1 cellular context compared by ENCODE assay signal in genomic region chr17:8125196-8125946, GRCh38.
TF ChIP-seq lines count a peak whose summit lies in the region.

No MANE protein-coding gene starts in this region.

TF ChIP-seq in HepG2, 621 proteins besides CTCF, POLR2A, EP300 and RAD21 (continued from another document and continues in another):
- no peak for TF ChIP-seq ZNF251 (CRISPR knock-in tag; IDR thresholded peaks at IDR 0.05)
- TF ChIP-seq CAMTA2 (CRISPR knock-in tag; IDR thresholded peaks at IDR 0.05; ENCODE audit: borderline replicate concordance): no peak
- no peak for TF ChIP-seq ARID2 (CRISPR knock-in tag; IDR thresholded peaks at IDR 0.05; ENCODE audit: borderline replicate concordance)
- peak; percentile 54; the same call in 1 of the 2 replicates for TF ChIP-seq RXRB (CRISPR knock-in tag; IDR thresholded peaks at IDR 0.05; ENCODE audit: borderline replicate concordance)
- no peak for TF ChIP-seq PHF20 (CRISPR knock-in tag; IDR thresholded peaks at IDR 0.05)
- no peak for TF ChIP-seq ZSCAN29 (CRISPR knock-in tag; conservative IDR thresholded peaks at IDR 0.05)
- TF ChIP-seq PHF8 (CRISPR knock-in tag; IDR thresholded peaks at IDR 0.05): peak; percentile 46; the same call in 1 of the 2 replicates
- peak; percentile 63 for TF ChIP-seq TAF15 (IDR thresholded peaks at IDR 0.05; ENCODE audit: low read depth, low read length, poor library complexity, severe bottlenecking)
- TF ChIP-seq SPEN (CRISPR knock-in tag; IDR thresholded peaks at IDR 0.05; ENCODE audit: low read depth): no peak
- no peak for TF ChIP-seq ELF1 (CRISPR knock-in tag; IDR thresholded peaks at IDR 0.05)
- TF ChIP-seq, protein P1, sequence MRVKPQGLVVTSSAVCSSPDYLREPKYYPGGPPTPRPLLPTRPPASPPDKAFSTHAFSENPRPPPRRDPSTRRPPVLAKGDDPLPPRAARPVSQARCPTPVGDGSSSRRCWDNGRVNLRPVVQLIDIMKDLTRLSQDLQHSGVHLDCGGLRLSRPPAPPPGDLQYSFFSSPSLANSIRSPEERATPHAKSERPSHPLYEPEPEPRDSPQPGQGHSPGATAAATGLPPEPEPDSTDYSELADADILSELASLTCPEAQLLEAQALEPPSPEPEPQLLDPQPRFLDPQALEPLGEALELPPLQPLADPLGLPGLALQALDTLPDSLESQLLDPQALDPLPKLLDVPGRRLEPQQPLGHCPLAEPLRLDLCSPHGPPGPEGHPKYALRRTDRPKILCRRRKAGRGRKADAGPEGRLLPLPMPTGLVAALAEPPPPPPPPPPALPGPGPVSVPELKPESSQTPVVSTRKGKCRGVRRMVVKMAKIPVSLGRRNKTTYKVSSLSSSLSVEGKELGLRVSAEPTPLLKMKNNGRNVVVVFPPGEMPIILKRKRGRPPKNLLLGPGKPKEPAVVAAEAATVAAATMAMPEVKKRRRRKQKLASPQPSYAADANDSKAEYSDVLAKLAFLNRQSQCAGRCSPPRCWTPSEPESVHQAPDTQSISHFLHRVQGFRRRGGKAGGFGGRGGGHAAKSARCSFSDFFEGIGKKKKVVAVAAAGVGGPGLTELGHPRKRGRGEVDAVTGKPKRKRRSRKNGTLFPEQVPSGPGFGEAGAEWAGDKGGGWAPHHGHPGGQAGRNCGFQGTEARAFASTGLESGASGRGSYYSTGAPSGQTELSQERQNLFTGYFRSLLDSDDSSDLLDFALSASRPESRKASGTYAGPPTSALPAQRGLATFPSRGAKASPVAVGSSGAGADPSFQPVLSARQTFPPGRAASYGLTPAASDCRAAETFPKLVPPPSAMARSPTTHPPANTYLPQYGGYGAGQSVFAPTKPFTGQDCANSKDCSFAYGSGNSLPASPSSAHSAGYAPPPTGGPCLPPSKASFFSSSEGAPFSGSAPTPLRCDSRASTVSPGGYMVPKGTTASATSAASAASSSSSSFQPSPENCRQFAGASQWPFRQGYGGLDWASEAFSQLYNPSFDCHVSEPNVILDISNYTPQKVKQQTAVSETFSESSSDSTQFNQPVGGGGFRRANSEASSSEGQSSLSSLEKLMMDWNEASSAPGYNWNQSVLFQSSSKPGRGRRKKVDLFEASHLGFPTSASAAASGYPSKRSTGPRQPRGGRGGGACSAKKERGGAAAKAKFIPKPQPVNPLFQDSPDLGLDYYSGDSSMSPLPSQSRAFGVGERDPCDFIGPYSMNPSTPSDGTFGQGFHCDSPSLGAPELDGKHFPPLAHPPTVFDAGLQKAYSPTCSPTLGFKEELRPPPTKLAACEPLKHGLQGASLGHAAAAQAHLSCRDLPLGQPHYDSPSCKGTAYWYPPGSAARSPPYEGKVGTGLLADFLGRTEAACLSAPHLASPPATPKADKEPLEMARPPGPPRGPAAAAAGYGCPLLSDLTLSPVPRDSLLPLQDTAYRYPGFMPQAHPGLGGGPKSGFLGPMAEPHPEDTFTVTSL (CRISPR knock-in tag; IDR thresholded peaks at IDR 0.05; ENCODE audit: borderline replicate concordance): peak; percentile 36; the same call in 1 of the 2 replicates
- no peak for TF ChIP-seq POLR2AphosphoS5 (IDR thresholded peaks at IDR 0.05; ENCODE audit: low read depth, low read length)
- no peak for TF ChIP-seq ZNF253 (CRISPR knock-in tag; IDR thresholded peaks at IDR 0.05; ENCODE audit: borderline replicate concordance)
- no peak for TF ChIP-seq SOX5 (CRISPR knock-in tag; IDR thresholded peaks at IDR 0.05; ENCODE audit: borderline replicate concordance)
- no peak for TF ChIP-seq KLF6 (CRISPR knock-in tag; IDR thresholded peaks at IDR 0.05)
- no peak; the same call in 1 of the 2 replicates for TF ChIP-seq ATF2 (CRISPR knock-in tag; IDR thresholded peaks at IDR 0.05)
- TF ChIP-seq ZNF800 (CRISPR knock-in tag; IDR thresholded peaks at IDR 0.05): peak; percentile 34; the same call in 1 of the 2 replicates
- TF ChIP-seq ZBTB4 (CRISPR knock-in tag; IDR thresholded peaks at IDR 0.05; ENCODE audit: borderline replicate concordance): no peak
- TF ChIP-seq GTF2F1 (IDR thresholded peaks at IDR 0.05; ENCODE audit: low read length): no peak
- no peak for TF ChIP-seq RORA (CRISPR knock-in tag; IDR thresholded peaks at IDR 0.05)
- TF ChIP-seq, protein P2, sequence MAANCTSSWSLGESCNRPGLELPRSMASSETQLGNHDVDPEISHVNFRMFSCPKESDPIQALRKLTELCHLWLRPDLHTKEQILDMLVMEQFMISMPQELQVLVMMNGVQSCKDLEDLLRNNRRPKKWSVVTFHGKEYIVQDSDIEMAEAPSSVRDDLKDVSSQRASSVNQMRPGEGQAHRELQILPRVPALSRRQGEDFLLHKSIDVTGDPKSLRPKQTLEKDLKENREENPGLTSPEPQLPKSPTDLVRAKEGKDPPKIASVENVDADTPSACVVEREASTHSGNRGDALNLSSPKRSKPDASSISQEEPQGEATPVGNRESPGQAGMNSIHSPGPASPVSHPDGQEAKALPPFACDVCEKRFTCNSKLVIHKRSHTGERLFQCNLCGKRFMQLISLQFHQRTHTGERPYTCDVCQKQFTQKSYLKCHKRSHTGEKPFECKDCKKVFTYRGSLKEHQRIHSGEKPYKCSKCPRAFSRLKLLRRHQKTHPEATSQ (CRISPR knock-in tag; IDR thresholded peaks at IDR 0.05; ENCODE audit: borderline replicate concordance): no peak
- peak; percentile 47 for TF ChIP-seq ZNF687 (CRISPR knock-in tag; IDR thresholded peaks at IDR 0.05)
- TF ChIP-seq, protein P3, sequence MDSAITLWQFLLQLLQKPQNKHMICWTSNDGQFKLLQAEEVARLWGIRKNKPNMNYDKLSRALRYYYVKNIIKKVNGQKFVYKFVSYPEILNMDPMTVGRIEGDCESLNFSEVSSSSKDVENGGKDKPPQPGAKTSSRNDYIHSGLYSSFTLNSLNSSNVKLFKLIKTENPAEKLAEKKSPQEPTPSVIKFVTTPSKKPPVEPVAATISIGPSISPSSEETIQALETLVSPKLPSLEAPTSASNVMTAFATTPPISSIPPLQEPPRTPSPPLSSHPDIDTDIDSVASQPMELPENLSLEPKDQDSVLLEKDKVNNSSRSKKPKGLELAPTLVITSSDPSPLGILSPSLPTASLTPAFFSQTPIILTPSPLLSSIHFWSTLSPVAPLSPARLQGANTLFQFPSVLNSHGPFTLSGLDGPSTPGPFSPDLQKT (CRISPR knock-in tag; IDR thresholded peaks at IDR 0.05; ENCODE audit: borderline replicate concordance): no peak
- 0 out of 2 replicates have a peak, but pooled peaks have one; percentile 15 for TF ChIP-seq ZNF777 (CRISPR knock-in tag; IDR thresholded peaks at IDR 0.05)
- TF ChIP-seq KDM5A (IDR thresholded peaks at IDR 0.05; ENCODE audit: borderline replicate concordance, low read length): no peak
- peak; percentile 30; the same call in 1 of the 2 replicates for TF ChIP-seq ZNF629 (CRISPR knock-in tag; conservative IDR thresholded peaks at IDR 0.05)
- TF ChIP-seq ZNF234 (CRISPR knock-in tag; conservative IDR thresholded peaks at IDR 0.05): no peak
- no peak for TF ChIP-seq TCF12 (IDR thresholded peaks at IDR 0.05)
- no peak for TF ChIP-seq TCF12 (CRISPR knock-in tag; IDR thresholded peaks at IDR 0.05)
- no peak for TF ChIP-seq ZSCAN12 (CRISPR knock-in tag; IDR thresholded peaks at IDR 0.05)
- no peak for TF ChIP-seq KDM4B (CRISPR knock-in tag; IDR thresholded peaks at IDR 0.05)
- TF ChIP-seq HNRNPK (IDR thresholded peaks at IDR 0.05; ENCODE audit: low read depth, low read length, poor library complexity, severe bottlenecking): no peak
- TF ChIP-seq ELF3 (CRISPR knock-in tag; IDR thresholded peaks at IDR 0.05): peak; percentile 41; the same call in 1 of the 2 replicates
- TF ChIP-seq, protein P4, sequence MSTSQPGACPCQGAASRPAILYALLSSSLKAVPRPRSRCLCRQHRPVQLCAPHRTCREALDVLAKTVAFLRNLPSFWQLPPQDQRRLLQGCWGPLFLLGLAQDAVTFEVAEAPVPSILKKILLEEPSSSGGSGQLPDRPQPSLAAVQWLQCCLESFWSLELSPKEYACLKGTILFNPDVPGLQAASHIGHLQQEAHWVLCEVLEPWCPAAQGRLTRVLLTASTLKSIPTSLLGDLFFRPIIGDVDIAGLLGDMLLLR (CRISPR knock-in tag; IDR thresholded peaks at IDR 0.05): 0 out of 2 replicates have a peak, but pooled peaks have one; percentile 41
- no peak for TF ChIP-seq BRCA1 (CRISPR knock-in tag; IDR thresholded peaks at IDR 0.05)
